In the genomic region with DNA sequence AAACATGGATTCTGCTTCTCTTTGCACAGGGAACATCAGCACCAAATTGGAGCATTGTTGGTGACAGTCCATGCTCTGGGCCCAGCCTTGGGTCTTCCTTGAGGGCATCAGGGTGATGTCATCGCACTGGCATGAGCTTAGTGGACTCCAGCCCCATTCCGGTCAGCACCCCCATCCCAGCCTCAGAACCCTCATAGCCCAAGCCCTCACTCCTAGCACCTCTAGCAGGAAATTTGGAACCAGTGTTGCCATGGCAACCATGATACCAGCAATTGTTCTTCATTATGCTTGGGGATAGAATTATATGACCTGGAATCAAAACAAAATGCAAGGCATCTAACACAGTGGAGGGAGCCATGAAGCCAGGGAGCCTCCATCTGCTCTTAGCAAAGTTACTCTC, we compare ENCODE assay signal across 9 cellular contexts.
"Had no signal": no experiment of that assay in that cellular context is flagged by ENCODE, and none has a peak within 500 bp of the region (broad histone marks: within the 10 kb centered on the region; RNA-seq: fewer than 3 reads in every experiment).

No MANE protein-coding gene starts in this region.

- ATAC-seq: activated naive CD8-positive, alpha-beta T cell treated with anti-CD3 and anti-CD28 coated beads, Interleukin-2, amount 50 U/mL, for 24 hours; stimulated activated naive CD8-positive, alpha-beta T cell treated with anti-CD3 and anti-CD28 coated beads, Interleukin-15, amount 100 ng/mL, for 72 hours had no signal

- H3K4me3 Mint-ChIP-seq: activated B cell treated with CpG ODN at 0.5 μM for 24 hours; activated CD4-positive, alpha-beta T cell treated with anti-CD3 and anti-CD28 coated beads, Interleukin-2, amount 10 ng/mL, durations not matched to agents 24 days and 14 days; activated naive CD8-positive, alpha-beta T cell treated with anti-CD3 and anti-CD28 coated beads, Interleukin-2, amount 50 U/mL, for 24 hours; stimulated activated naive CD8-positive, alpha-beta T cell treated with anti-CD3 and anti-CD28 coated beads, Interleukin-15, amount 100 ng/mL, for 72 hours had no signal

- H3K9me3 Mint-ChIP-seq: activated B cell treated with CpG ODN at 0.5 μM for 24 hours; activated CD4-positive, alpha-beta T cell treated with anti-CD3 and anti-CD28 coated beads, Interleukin-2, amount 10 ng/mL, durations not matched to agents 24 days and 14 days; activated naive CD8-positive, alpha-beta T cell treated with anti-CD3 and anti-CD28 coated beads, Interleukin-2, amount 50 U/mL, for 24 hours; stimulated activated naive CD8-positive, alpha-beta T cell treated with anti-CD3 and anti-CD28 coated beads, Interleukin-15, amount 100 ng/mL, for 72 hours had no signal

- H3K27ac Mint-ChIP-seq: activated B cell treated with CpG ODN at 0.5 μM for 24 hours; activated CD4-positive, alpha-beta T cell treated with anti-CD3 and anti-CD28 coated beads, Interleukin-2, amount 10 ng/mL, durations not matched to agents 24 days and 14 days; activated naive CD8-positive, alpha-beta T cell treated with anti-CD3 and anti-CD28 coated beads, Interleukin-2, amount 50 U/mL, for 24 hours; stimulated activated naive CD8-positive, alpha-beta T cell treated with anti-CD3 and anti-CD28 coated beads, Interleukin-15, amount 100 ng/mL, for 72 hours had no signal

- DNase-seq: activated B cell treated with CpG ODN at 0.5 μM for 24 hours; activated CD4-positive, alpha-beta T cell treated with anti-CD3 and anti-CD28 coated beads, Interleukin-2, amount 10 ng/mL, durations not matched to agents 24 days and 14 days; activated naive CD4-positive, alpha-beta T cell treated with Interleukin-2 at 50 U/mL for 16 hours; activated naive CD8-positive, alpha-beta T cell treated with anti-CD3 and anti-CD28 coated beads, Interleukin-2, amount 50 U/mL, for 24 hours; hippocampal formation; ovary; stimulated activated CD4-positive, alpha-beta T cell treated with anti-CD3 and anti-CD28 coated beads, Interleukin-15, amount 100 ng/mL, for 24 hours; stimulated activated CD4-positive, alpha-beta T cell treated with anti-CD3 and anti-CD28 coated beads, Interleukin-4, amount 100 ng/mL, for 4 hours; stimulated activated naive CD8-positive, alpha-beta T cell treated with anti-CD3 and anti-CD28 coated beads, Interleukin-15, amount 100 ng/mL, for 72 hours had no signal
